ENCODE assay signal across 2 cellular contexts in the genomic region with DNA sequence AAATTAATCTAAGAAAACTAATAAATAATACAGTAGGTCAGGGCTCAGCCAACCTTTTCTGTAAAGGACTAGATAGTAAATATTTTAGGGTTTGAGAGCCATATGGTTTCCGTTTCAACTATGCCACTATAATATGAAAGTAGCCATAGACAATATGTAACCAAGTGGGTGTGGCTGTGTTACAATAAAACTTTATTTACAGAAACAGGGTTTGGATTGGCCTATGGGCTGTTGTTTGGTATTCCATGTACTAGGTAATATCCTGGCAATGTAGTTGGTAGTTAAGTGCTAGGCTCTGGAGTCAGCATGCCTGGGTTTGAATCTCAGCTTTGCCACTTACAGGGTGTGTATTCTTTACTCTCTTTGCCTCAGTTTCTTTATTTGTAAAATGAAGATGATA.
TF ChIP-seq lines count a peak whose summit lies in the region.

No MANE protein-coding gene starts in this region.

TF ChIP-seq in GM12878, 131 proteins besides CTCF, POLR2A, EP300 and RAD21:
- TF ChIP-seq, protein P1, sequence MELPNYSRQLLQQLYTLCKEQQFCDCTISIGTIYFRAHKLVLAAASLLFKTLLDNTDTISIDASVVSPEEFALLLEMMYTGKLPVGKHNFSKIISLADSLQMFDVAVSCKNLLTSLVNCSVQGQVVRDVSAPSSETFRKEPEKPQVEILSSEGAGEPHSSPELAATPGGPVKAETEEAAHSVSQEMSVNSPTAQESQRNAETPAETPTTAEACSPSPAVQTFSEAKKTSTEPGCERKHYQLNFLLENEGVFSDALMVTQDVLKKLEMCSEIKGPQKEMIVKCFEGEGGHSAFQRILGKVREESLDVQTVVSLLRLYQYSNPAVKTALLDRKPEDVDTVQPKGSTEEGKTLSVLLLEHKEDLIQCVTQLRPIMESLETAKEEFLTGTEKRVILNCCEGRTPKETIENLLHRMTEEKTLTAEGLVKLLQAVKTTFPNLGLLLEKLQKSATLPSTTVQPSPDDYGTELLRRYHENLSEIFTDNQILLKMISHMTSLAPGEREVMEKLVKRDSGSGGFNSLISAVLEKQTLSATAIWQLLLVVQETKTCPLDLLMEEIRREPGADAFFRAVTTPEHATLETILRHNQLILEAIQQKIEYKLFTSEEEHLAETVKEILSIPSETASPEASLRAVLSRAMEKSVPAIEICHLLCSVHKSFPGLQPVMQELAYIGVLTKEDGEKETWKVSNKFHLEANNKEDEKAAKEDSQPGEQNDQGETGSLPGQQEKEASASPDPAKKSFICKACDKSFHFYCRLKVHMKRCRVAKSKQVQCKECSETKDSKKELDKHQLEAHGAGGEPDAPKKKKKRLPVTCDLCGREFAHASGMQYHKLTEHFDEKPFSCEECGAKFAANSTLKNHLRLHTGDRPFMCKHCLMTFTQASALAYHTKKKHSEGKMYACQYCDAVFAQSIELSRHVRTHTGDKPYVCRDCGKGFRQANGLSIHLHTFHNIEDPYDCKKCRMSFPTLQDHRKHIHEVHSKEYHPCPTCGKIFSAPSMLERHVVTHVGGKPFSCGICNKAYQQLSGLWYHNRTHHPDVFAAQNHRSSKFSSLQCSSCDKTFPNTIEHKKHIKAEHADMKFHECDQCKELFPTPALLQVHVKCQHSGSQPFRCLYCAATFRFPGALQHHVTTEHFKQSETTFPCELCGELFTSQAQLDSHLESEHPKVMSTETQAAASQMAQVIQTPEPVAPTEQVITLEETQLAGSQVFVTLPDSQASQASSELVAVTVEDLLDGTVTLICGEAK (IDR thresholded peaks at IDR 0.05; ENCODE audit: borderline replicate concordance) = peak; percentile 64; the same call in 1 of the 2 replicates
- no peak for TF ChIP-seq TCF3 (IDR thresholded peaks at IDR 0.05; ENCODE audit: borderline replicate concordance, insufficient read depth, low read depth, low read length)

TF ChIP-seq in K562, 482 proteins besides CTCF, POLR2A, EP300 and RAD21:
- TF ChIP-seq, protein P2, sequence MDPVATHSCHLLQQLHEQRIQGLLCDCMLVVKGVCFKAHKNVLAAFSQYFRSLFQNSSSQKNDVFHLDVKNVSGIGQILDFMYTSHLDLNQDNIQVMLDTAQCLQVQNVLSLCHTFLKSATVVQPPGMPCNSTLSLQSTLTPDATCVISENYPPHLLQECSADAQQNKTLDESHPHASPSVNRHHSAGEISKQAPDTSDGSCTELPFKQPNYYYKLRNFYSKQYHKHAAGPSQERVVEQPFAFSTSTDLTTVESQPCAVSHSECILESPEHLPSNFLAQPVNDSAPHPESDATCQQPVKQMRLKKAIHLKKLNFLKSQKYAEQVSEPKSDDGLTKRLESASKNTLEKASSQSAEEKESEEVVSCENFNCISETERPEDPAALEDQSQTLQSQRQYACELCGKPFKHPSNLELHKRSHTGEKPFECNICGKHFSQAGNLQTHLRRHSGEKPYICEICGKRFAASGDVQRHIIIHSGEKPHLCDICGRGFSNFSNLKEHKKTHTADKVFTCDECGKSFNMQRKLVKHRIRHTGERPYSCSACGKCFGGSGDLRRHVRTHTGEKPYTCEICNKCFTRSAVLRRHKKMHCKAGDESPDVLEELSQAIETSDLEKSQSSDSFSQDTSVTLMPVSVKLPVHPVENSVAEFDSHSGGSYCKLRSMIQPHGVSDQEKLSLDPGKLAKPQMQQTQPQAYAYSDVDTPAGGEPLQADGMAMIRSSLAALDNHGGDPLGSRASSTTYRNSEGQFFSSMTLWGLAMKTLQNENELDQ (CRISPR knock-in tag; IDR thresholded peaks at IDR 0.05; ENCODE audit: borderline replicate concordance) = no peak
- TF ChIP-seq, protein P1 (IDR thresholded peaks at IDR 0.05) = peak; percentile 86
- TF ChIP-seq, protein P1 (CRISPR knock-in tag; IDR thresholded peaks at IDR 0.05) = 0 out of 2 replicates have a peak, but pooled peaks have one; percentile 25
